26 cellular contexts compared by ENCODE assay signal in the genomic region with DNA sequence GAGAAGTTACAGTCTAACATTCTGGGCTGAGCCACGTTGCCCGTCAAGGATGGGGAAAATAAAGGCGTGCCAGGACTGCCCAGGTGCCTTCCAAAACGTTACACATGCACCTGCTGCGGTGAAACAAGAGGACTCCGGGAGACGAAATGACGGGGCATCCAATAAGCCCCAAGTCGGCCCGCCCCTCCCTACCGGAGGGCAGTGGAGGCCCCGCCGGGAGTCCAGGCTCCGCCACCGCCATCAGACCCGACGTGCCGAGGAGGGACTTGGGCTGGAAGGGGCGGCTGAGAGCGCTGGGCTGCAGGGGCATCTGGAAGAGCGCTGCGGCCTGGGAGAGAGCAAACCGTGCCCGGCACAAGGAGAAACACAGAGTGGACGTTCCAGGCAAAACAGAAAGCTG.
"Had no signal": no experiment of that assay in that cellular context is flagged by ENCODE, and none has a peak within 500 bp of the region (broad histone marks: within the 10 kb centered on the region; RNA-seq: fewer than 3 reads in every experiment).

No MANE protein-coding gene starts in this region.

- H3K27ac Mint-ChIP-seq: activated CD4-positive, alpha-beta memory T cell treated with anti-CD3 and anti-CD28 coated beads, Interleukin-2, amount 10 ng/mL, durations not matched to agents 7 days and 5 days; activated CD4-positive, alpha-beta T cell treated with anti-CD3 and anti-CD28 coated beads for 36 hours; activated naive CD4-positive, alpha-beta T cell treated with anti-CD3 and anti-CD28 coated beads, Interleukin-2, amount 50 U/mL, for 72 hours; activated naive CD8-positive, alpha-beta T cell treated with anti-CD3 and anti-CD28 coated beads, Interleukin-2, amount 50 U/mL, for 24 hours; IgD-negative memory B cell had no signal

- H3K4me1 Mint-ChIP-seq: activated CD4-positive, alpha-beta memory T cell treated with anti-CD3 and anti-CD28 coated beads, Interleukin-2, amount 10 ng/mL, durations not matched to agents 7 days and 5 days; activated CD4-positive, alpha-beta T cell treated with anti-CD3 and anti-CD28 coated beads for 36 hours; activated naive CD8-positive, alpha-beta T cell treated with anti-CD3 and anti-CD28 coated beads, Interleukin-2, amount 50 U/mL, for 24 hours; IgD-negative memory B cell had no signal

- H3K4me1 ChIP-seq: ascending aorta had no signal

- DNase-seq: activated CD4-positive, alpha-beta memory T cell treated with anti-CD3 and anti-CD28 coated beads, Interleukin-2, amount 10 ng/mL, durations not matched to agents 7 days and 5 days; activated CD4-positive, alpha-beta T cell treated with anti-CD3 and anti-CD28 coated beads for 36 hours; activated CD4-positive, alpha-beta T cell treated with anti-CD3 and anti-CD28 coated beads, Interleukin-2, amount 50 U/mL, for 1 hour; activated CD8-positive, alpha-beta memory T cell treated with anti-CD3 and anti-CD28 coated beads, Interleukin-2, amount 50 U/mL, for 48 hours; activated naive CD4-positive, alpha-beta T cell treated with Interleukin-2 at 50 U/mL for 16 hours; activated naive CD8-positive, alpha-beta T cell treated with anti-CD3 and anti-CD28 coated beads, Interleukin-2, amount 50 U/mL, for 24 hours; activated T-cell treated with anti-CD3 and anti-CD28 coated beads, Interleukin-2, amount 50 U/mL, for 1 hour; amniotic stem cell; body of pancreas; central memory CD4-positive, alpha-beta T cell; KG1; MG63; MV-4-11; NCI-H1092 treated with DMSO at 0.1 percent for 48 hours; NCI-H1436; NCI-H1694 treated with DMSO at 0.1 percent for 48 hours; NCI-H2029 treated with DMSO at 0.1 percent for 48 hours; NCI-H510A; NCI-H526 treated with DMSO at 0.1 percent for 48 hours; PC-3; SIG-M5; T-helper 1 cell had no signal

- ATAC-seq: activated CD4-positive, alpha-beta T cell treated with anti-CD3 and anti-CD28 coated beads for 36 hours; activated naive CD4-positive, alpha-beta T cell treated with anti-CD3 and anti-CD28 coated beads, Interleukin-2, amount 50 U/mL, for 72 hours; activated naive CD8-positive, alpha-beta T cell treated with anti-CD3 and anti-CD28 coated beads, Interleukin-2, amount 50 U/mL, for 24 hours; body of pancreas; PC-3 had no signal

- H3K27me3 ChIP-seq: ascending aorta, body of pancreas, MG63 had no signal

- H3K4me3 Mint-ChIP-seq: activated CD4-positive, alpha-beta memory T cell treated with anti-CD3 and anti-CD28 coated beads, Interleukin-2, amount 10 ng/mL, durations not matched to agents 7 days and 5 days; activated CD4-positive, alpha-beta T cell treated with anti-CD3 and anti-CD28 coated beads for 36 hours; activated naive CD8-positive, alpha-beta T cell treated with anti-CD3 and anti-CD28 coated beads, Interleukin-2, amount 50 U/mL, for 24 hours; IgD-negative memory B cell had no signal

- H3K4me3 ChIP-seq: ascending aorta, body of pancreas, MG63 had no signal

- H3K36me3 ChIP-seq: ascending aorta, MG63 had no signal

- H3K27ac ChIP-seq: ascending aorta, body of pancreas, VCaP had no signal

- H3K36me3 Mint-ChIP-seq: activated naive CD4-positive, alpha-beta T cell treated with anti-CD3 and anti-CD28 coated beads, Interleukin-2, amount 50 U/mL, for 72 hours; IgD-negative memory B cell had no signal

- H3K9me3 ChIP-seq: ascending aorta, body of pancreas, MG63 had no signal

- H3K9me3 Mint-ChIP-seq: activated CD4-positive, alpha-beta memory T cell treated with anti-CD3 and anti-CD28 coated beads, Interleukin-2, amount 10 ng/mL, durations not matched to agents 7 days and 5 days; activated naive CD4-positive, alpha-beta T cell treated with anti-CD3 and anti-CD28 coated beads, Interleukin-2, amount 50 U/mL, for 72 hours; activated naive CD8-positive, alpha-beta T cell treated with anti-CD3 and anti-CD28 coated beads, Interleukin-2, amount 50 U/mL, for 24 hours; IgD-negative memory B cell had no signal
